9 cellular contexts compared by ENCODE assay signal in genomic region chr14:32576088-32576795, GRCh38.
DNase-seq lines count a peak whose midpoint lies in the region; TF ChIP-seq lines count a peak whose summit lies in the region.
"Had no signal": no experiment of that assay in that cellular context is flagged by ENCODE, and none has a peak within 500 bp of the region (broad histone marks: within the 10 kb centered on the region; RNA-seq: fewer than 3 reads in every experiment).

No MANE protein-coding gene starts in this region.

- no peak overlapping the region for H3K4me3 ChIP-seq in HFF-Myc (replicated peaks; ENCODE audit: low read depth, low read length)
- H3K4me3 ChIP-seq: BLaER1 treated with 17β-estradiol and CSF1 and Interleukin-3, amounts not matched to agents 10 nM and 100 nM had no signal

- TF ChIP-seq CTCF in HFF-Myc (IDR thresholded peaks at IDR 0.05; ENCODE audit: low read depth, low read length, missing control alignments): peak; percentile 94

- H3K27ac ChIP-seq in cingulate gyrus (ENCODE audit: low read depth, low read length): peak overlapping the region; percentile 55
- H3K27ac ChIP-seq: BLaER1 treated with 17β-estradiol and CSF1 and Interleukin-3, amounts not matched to agents 10 nM and 100 nM had no signal

- DNase-seq in NCI-H1436 (lab: John Stamatoyannopoulos, UW) (peak; percentile 45), NCI-H1436 treated with DMSO at 0.1 percent for 48 hours (lab: John Stamatoyannopoulos, UW) (no peak), HFF-Myc (ENCODE audit: extremely low read depth, low read depth) (peak; percentile 44), NCI-H1105 treated with DMSO at 0.1 percent for 48 hours (lab: John Stamatoyannopoulos, UW) (peak; percentile 75), T-helper 9 cell (peak; percentile 8), left kidney (ENCODE audit: low read depth, low spot score) (peak; percentile 79)
- DNase-seq in stimulated activated CD4-positive, alpha-beta T cell treated with anti-CD3 and anti-CD28 coated beads, Interleukin-4, amount 100 ng/mL, for 4 hours: peak; percentile 3 to 9
